ENCODE assay signal across 17 cellular contexts in genomic region chr21:42911920-42912319, GRCh38. TPM values are rescaled to one million over a fixed set of nuclear protein-coding genes. Genes with fewer than 3 reads are reported as not detected.
"Had no signal": no experiment of that assay in that cellular context is flagged by ENCODE, and none has a peak within 500 bp of the region (broad histone marks: within the 10 kb centered on the region; RNA-seq: fewer than 3 reads in every experiment).

No MANE protein-coding gene starts in this region.

RNA-seq across cellular contexts. Expression of gene ERVH48-1, which starts 13.5 kb away (rescaled TPM):
- total RNA-seq: kidney, left colon, left lung, lower lobe of right lung, natural killer cell, occipital lobe, osteocyte, posterior vena cava, psoas muscle, sigmoid colon, spleen, subcutaneous adipose tissue, suprapubic skin, thoracic aorta, ureter, uterus had no signal
- polyA plus RNA-seq: small intestine had no signal
